Comparison of ENCODE assay signal across 1 cellular context in the genomic region with DNA sequence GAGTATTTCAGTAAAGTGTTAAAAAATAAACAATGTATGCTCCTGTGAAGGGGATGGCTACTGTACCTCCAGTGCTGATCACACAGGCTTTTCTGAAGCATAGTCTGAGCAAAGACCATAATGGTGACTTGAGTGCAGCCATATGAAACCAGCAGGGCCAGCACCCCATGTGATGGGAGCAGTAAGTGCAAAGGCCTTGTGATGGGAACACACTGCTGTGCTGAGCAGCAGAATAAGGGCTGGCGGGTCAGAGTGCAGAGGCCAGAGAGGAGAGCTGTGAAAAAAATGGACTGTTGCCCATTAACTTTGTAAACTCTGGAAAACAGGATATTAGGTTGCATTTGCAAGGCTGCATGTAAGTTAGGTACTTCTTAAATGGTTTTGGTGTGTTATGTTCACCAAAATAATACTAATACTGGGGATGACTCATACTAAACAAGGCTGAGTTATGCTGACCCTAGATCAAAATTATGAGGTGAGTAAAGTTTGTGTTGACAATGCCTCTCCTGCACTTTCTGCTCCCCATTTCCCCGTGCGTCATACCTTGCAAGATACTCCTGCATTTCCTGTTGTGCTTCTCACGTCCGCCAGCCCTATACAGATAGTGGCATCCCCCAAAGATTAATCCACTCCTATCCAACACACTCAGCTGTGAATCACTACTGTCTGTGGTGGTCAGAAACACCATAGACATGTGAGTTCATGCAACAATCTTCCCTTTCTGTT.
TF ChIP-seq lines count a peak whose summit lies in the region.

No MANE protein-coding gene starts in this region.

TF ChIP-seq in endothelial cell of umbilical vein, 7 proteins besides CTCF, POLR2A, EP300 and RAD21 (continued from another document):
- TF ChIP-seq, protein P1, sequence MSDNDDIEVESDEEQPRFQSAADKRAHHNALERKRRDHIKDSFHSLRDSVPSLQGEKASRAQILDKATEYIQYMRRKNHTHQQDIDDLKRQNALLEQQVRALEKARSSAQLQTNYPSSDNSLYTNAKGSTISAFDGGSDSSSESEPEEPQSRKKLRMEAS (IDR thresholded peaks at IDR 0.05; ENCODE audit: insufficient read depth, insufficient read length) = no peak
- no peak for TF ChIP-seq EZH2 (IDR thresholded peaks at IDR 0.05; ENCODE audit: borderline replicate concordance, low read depth, low read length, severe bottlenecking)
- TF ChIP-seq JUN (IDR thresholded peaks at IDR 0.05; ENCODE audit: borderline replicate concordance, insufficient read depth, insufficient read length, low read depth) = peak; percentile 13
- TF ChIP-seq GATA2 (IDR thresholded peaks at IDR 0.05; ENCODE audit: insufficient read depth, insufficient read length, low read depth, low read length) = no peak
TF ChIP-seq in endothelial cell of umbilical vein: peak in this region for 1.
